Comparison of ENCODE assay signal across 22 cellular contexts in genomic region chr1:206833131-206833530, GRCh38. TPM values are rescaled to one million over a fixed set of nuclear protein-coding genes. Genes with fewer than 3 reads are reported as not detected.
A peak's percentile ranks its signal among the peaks of the same experiment; 100 is the strongest.
DNase-seq lines count a peak whose midpoint lies in the region; ATAC-seq and TF ChIP-seq lines count a peak whose summit lies in the region.
"Had no signal": no experiment of that assay in that cellular context is flagged by ENCODE, and none has a peak within 500 bp of the region (broad histone marks: within the 10 kb centered on the region; RNA-seq: fewer than 3 reads in every experiment).

No MANE protein-coding gene starts in this region.

- H3K27me3 Mint-ChIP-seq in stimulated activated memory B cell treated with anti-CD40 and anti-IgM and Interleukin-4, amounts not matched to agents 10 μg/mL and 1 μg/mL and 100 μg/mL, for 72 hours, result no peaks in the 10 kb centered on the region
- H3K27me3 Mint-ChIP-seq: CD4-positive, alpha-beta T cell had no signal

- DNase-seq in DMS79 treated with DMSO at 0.1 percent for 48 hours (lab: John Stamatoyannopoulos, UW) (peak; percentile 14), DMS79 (lab: John Stamatoyannopoulos, UW) (no peak), NOMO-1 (lab: John Stamatoyannopoulos, UW; ENCODE audit: unreplicated experiment in 2 of 2) (peak; percentile 88 to 93), epithelial cell of proximal tubule (ENCODE audit: low read depth) (peak; percentile 20), RKO (ENCODE audit: low spot score) (no peak), H7 (no peak)
- DNase-seq: activated gamma-delta T cell treated with Interleukin-2 at 50 U/mL for 16 hours; CD4-positive, alpha-beta T cell; Peyer's patch; right cardiac atrium; stimulated activated CD4-positive, alpha-beta T cell treated with anti-CD3 and anti-CD28 coated beads, Interleukin-2, amount 100 ng/mL, for 24 hours; T-cell had no signal

- no peaks in the 10 kb centered on the region for H3K36me3 Mint-ChIP-seq in stimulated activated memory B cell treated with anti-CD40 and anti-IgM and Interleukin-4, amounts not matched to agents 10 μg/mL and 1 μg/mL and 100 μg/mL, for 72 hours
- H3K36me3 Mint-ChIP-seq: T-cell had no signal

- TF ChIP-seq CTCF in epithelial cell of proximal tubule (conservative IDR thresholded peaks at IDR 0.05; ENCODE audit: low read depth, low read length), result no peak

- H3K4me1 Mint-ChIP-seq in stimulated activated memory B cell treated with anti-CD40 and anti-IgM and Interleukin-4, amounts not matched to agents 10 μg/mL and 1 μg/mL and 100 μg/mL, for 72 hours, result peaks cover 57% of the 10 kb centered on the region
- H3K4me1 Mint-ChIP-seq: neural crest cell had no signal

- peak; percentile 70 for ATAC-seq in stimulated activated memory B cell treated with anti-CD40 and anti-IgM and Interleukin-4, amounts not matched to agents 10 μg/mL and 1 μg/mL and 100 μg/mL, for 72 hours
- ATAC-seq in HG02885 (IDR thresholded peaks at IDR 0.05; ENCODE audit: poor library complexity, unreplicated experiment), result no peak
- ATAC-seq: HCT116, right cardiac atrium, T-cell had no signal

- H3K27ac Mint-ChIP-seq in stimulated activated memory B cell treated with anti-CD40 and anti-IgM and Interleukin-4, amounts not matched to agents 10 μg/mL and 1 μg/mL and 100 μg/mL, for 72 hours, result peak overlapping the region; percentile 73
- H3K27ac Mint-ChIP-seq: CD4-positive, alpha-beta T cell; T-cell had no signal

- H3K4me3 ChIP-seq in epithelial cell of proximal tubule (ENCODE audit: low read depth, low read length) (no peak overlapping the region), H7 (ENCODE audit: insufficient read depth, low read depth, low read length) (no peak overlapping the region)
- H3K4me3 ChIP-seq: coronary artery, lung, Peyer's patch, thoracic aorta had no signal

- no peaks in the 10 kb centered on the region for H3K36me3 ChIP-seq in H7 (replicated peaks; ENCODE audit: control insufficient read depth, insufficient read depth, low read length)
- H3K36me3 ChIP-seq: Peyer's patch, thoracic aorta had no signal

- H3K4me3 Mint-ChIP-seq in stimulated activated memory B cell treated with anti-CD40 and anti-IgM and Interleukin-4, amounts not matched to agents 10 μg/mL and 1 μg/mL and 100 μg/mL, for 72 hours, result peak overlapping the region; percentile 7
- H3K4me3 Mint-ChIP-seq: CD4-positive, alpha-beta T cell; neural crest cell; T-cell had no signal

- H3K27me3 ChIP-seq in H7 (ENCODE audit: control insufficient read depth, insufficient read depth, low read length), result no peaks in the 10 kb centered on the region; the same call in 1 of the 2 replicates
- H3K27me3 ChIP-seq: Peyer's patch had no signal

- H3K9me3 Mint-ChIP-seq in stimulated activated memory B cell treated with anti-CD40 and anti-IgM and Interleukin-4, amounts not matched to agents 10 μg/mL and 1 μg/mL and 100 μg/mL, for 72 hours, result no peaks in the 10 kb centered on the region
- H3K9me3 Mint-ChIP-seq: CD4-positive, alpha-beta T cell; neural crest cell; T-cell had no signal

RNA-seq across cellular contexts. Expression of gene IL20, which starts 32.3 kb away (rescaled TPM):
- not detected in 2 replicates for total RNA-seq in epithelial cell of proximal tubule
- total RNA-seq in H7 (2014; rRNA removed; shearing (Covaris generic)), result not detected in 2 replicates
- total RNA-seq: astrocyte; CD4-positive, alpha-beta T cell; Daoy; lung; NCI-H460; neural crest cell; Peyer's patch; right cardiac atrium; T-cell; thoracic aorta had no signal

Comparison
In these comparisons a context has a peak if more than half of its experiments do, and no peak if none do; other contexts are left out.
1. DNase-seq: peak in DMS79 treated with DMSO at 0.1 percent for 48 hours (single experiment), NOMO-1 (2 of 2) and epithelial cell of proximal tubule (single experiment); none in DMS79 (single experiment), RKO (single experiment) and H7 (single experiment).